18 cellular contexts compared by ENCODE assay signal in genomic region chr7:22867589-22867988, GRCh38. TPM values are rescaled to one million over a fixed set of nuclear protein-coding genes. Genes with fewer than 3 reads are reported as not detected.
DNase-seq lines count a peak whose midpoint lies in the region; ATAC-seq and TF ChIP-seq lines count a peak whose summit lies in the region.
"Had no signal": no experiment of that assay in that cellular context is flagged by ENCODE, and none has a peak within 500 bp of the region (broad histone marks: within the 10 kb centered on the region; RNA-seq: fewer than 3 reads in every experiment).

No MANE protein-coding gene starts in this region.

- no peak for TF ChIP-seq POLR2A in esophagus squamous epithelium (IDR thresholded peaks at IDR 0.05)
- TF ChIP-seq POLR2A in vagina (IDR thresholded peaks at IDR 0.05): no peak

- H3K9me3 ChIP-seq in heart right ventricle (no peaks in the 10 kb centered on the region), esophagus squamous epithelium (no peaks in the 10 kb centered on the region), vagina (no peaks in the 10 kb centered on the region)

- H3K27me3 ChIP-seq in heart right ventricle (no peaks in the 10 kb centered on the region), esophagus squamous epithelium (no peaks in the 10 kb centered on the region), rectal smooth muscle tissue (ENCODE audit: control insufficient read depth, insufficient read depth, low read length) (no peaks in the 10 kb centered on the region), vagina (no peaks in the 10 kb centered on the region)

- H3K4me1 ChIP-seq in heart right ventricle: peaks cover 3 to 48% (median 30%) of the 10 kb centered on the region in 9 donors
- H3K4me1 ChIP-seq in esophagus squamous epithelium: peaks cover 0 to 32% (median 11%) of the 10 kb centered on the region in 3 donors
- H3K4me1 ChIP-seq in rectal smooth muscle tissue (ENCODE audit: control insufficient read depth, insufficient read depth, low read length): no peaks in the 10 kb centered on the region
- H3K4me1 ChIP-seq in vagina: peaks cover 27% of the 10 kb centered on the region

- no peak overlapping the region for H3K9ac ChIP-seq in rectal smooth muscle tissue (ENCODE audit: low read length)

- intact Hi-C loops in heart right ventricle (cut with DNase I): no loop called here
- intact Hi-C loops in left cardiac atrium (cut with DNase I): no loop called here
- intact Hi-C loops in esophagus squamous epithelium (cut with DNase I): no loop called here
- intact Hi-C loops in vagina (cut with DNase I): no loop called here

- H3K27ac ChIP-seq in heart right ventricle (peak overlapping the region; percentile 20 to 93 (median 76)), esophagus squamous epithelium (peak overlapping the region in 3 of 4 donors; percentile 28 to 69 (median 52)), rectal smooth muscle tissue (ENCODE audit: low read depth, low read length) (peak overlapping the region; percentile 63), vagina (peak overlapping the region; percentile 64)
- H3K27ac ChIP-seq: RWPE1 had no signal

- H3K4me3 ChIP-seq in heart right ventricle (no peak overlapping the region), esophagus squamous epithelium (no peak overlapping the region), rectal smooth muscle tissue (ENCODE audit: low read length) (no peak overlapping the region), vagina (no peak overlapping the region)

- no peak for DNase-seq in heart right ventricle
- DNase-seq in left cardiac atrium: no peak
- no peak for DNase-seq in esophagus squamous epithelium (lab: John Stamatoyannopoulos, UW)
- DNase-seq in vagina (ENCODE audit: extremely low spot score in 2 of 2): no peak
- DNase-seq: activated CD4-positive, alpha-beta memory T cell treated with anti-CD3 and anti-CD28 coated beads for 36 hours; amniotic stem cell; CD8-positive, alpha-beta memory T cell; DMS79 treated with DMSO at 0.1 percent for 48 hours; naive thymus-derived CD8-positive, alpha-beta T cell; NCI-H345; stimulated activated CD4-positive, alpha-beta T cell treated with anti-CD3 and anti-CD28 coated beads, Interleukin-15, amount 100 ng/mL, for 24 hours; stimulated activated naive CD8-positive, alpha-beta T cell treated with anti-CD3 and anti-CD28 coated beads, Interleukin-15, Interleukin-2, amounts not matched to agents 100 U/mL and 50 U/mL, for 24 hours; T-cell had no signal

- 45 to 49% methylated on average over 2 of the region's 2 CpGs for WGBS in heart right ventricle, 2 donors
- WGBS in esophagus squamous epithelium, 2 donors: 64 to 72% methylated on average over 2 of the region's 2 CpGs

- ATAC-seq in heart right ventricle (peak in 4 of 8 donors; percentile 7 to 37 (median 20)), left cardiac atrium (no peak), HG02642 (IDR thresholded peaks at IDR 0.05; ENCODE audit: poor library complexity, unreplicated experiment) (no peak), GM21786 (IDR thresholded peaks at IDR 0.05; ENCODE audit: unreplicated experiment) (no peak), GM21825 (IDR thresholded peaks at IDR 0.05; ENCODE audit: unreplicated experiment) (no peak)
- ATAC-seq: naive thymus-derived CD8-positive, alpha-beta T cell; stimulated activated naive CD8-positive, alpha-beta T cell treated with anti-CD3 and anti-CD28 coated beads, Interleukin-15, Interleukin-2, amounts not matched to agents 100 U/mL and 50 U/mL, for 24 hours; T-cell had no signal

- TF ChIP-seq CTCF in heart right ventricle (IDR thresholded peaks at IDR 0.05) (no peak), esophagus squamous epithelium (IDR thresholded peaks at IDR 0.05) (no peak), vagina (IDR thresholded peaks at IDR 0.05) (no peak)

- H3K36me3 ChIP-seq in heart right ventricle: peaks cover 0 to 6% (median 0%) of the 10 kb centered on the region in 9 donors
- H3K36me3 ChIP-seq in esophagus squamous epithelium: no peaks in the 10 kb centered on the region
- H3K36me3 ChIP-seq in rectal smooth muscle tissue (ENCODE audit: control insufficient read depth, insufficient read depth, low read length): no peaks in the 10 kb centered on the region
- H3K36me3 ChIP-seq in vagina: no peaks in the 10 kb centered on the region

RNA-seq across cellular contexts. Expression of gene TOMM7, which starts 44.9 kb away (rescaled TPM):
- 100 to 1,000 TPM; 454 to 532 (median 524) TPM for total RNA-seq in heart right ventricle
- polyA plus RNA-seq in heart right ventricle: 100 to 1,000 TPM; 149 to 346 TPM
- total RNA-seq in left cardiac atrium: 100 to 1,000 TPM; 365 to 444 TPM
- total RNA-seq in esophagus squamous epithelium: 100 to 1,000 TPM in 2 of 4 donors, 10 to 100 TPM in 2; 73.2 to 217 (median 126) TPM
- total RNA-seq in vagina: 167 TPM
